In genomic region chr2:73176881-73177644, GRCh38 we compare ENCODE assay signal across 8 cellular contexts. TPM values are rescaled to one million over a fixed set of nuclear protein-coding genes. Genes with fewer than 3 reads are reported as not detected.
A peak's percentile ranks its signal among the peaks of the same experiment; 100 is the strongest.
DNase-seq lines count a peak whose midpoint lies in the region; ATAC-seq and TF ChIP-seq lines count a peak whose summit lies in the region.

No MANE protein-coding gene starts in this region.

- CTCF ChIA-PET in T-cell (lab: Charles Lee) = interaction anchor here (0.6 to 4.0 kb wide), 29 partner anchors 9 to 403 kb away, joined by 3 to 44 read pairs (median 7); partner anchors contain the start of genes EGR4 (in 1 of the 2), PRADC1 (in 1 of the 2) and SFXN5 (in 1 of the 2)

- intact Hi-C loops in left ventricle myocardium superior (cut with micrococcal nuclease) = no loop called here
- intact Hi-C loops in psoas muscle (cut with DNase I) = loop anchor here (2.0 to 10.0 kb wide), 3 partner anchors 184 to 402 kb away; no protein-coding TSS in a partner anchor

- POLR2A ChIA-PET in T-cell (lab: Charles Lee) = interaction anchor here in 1 of 2 donors (0.7 kb wide), 2 partner anchors 43 to 59 kb away, joined by 3 read pairs; no protein-coding TSS in a partner anchor

- H3K27ac Mint-ChIP-seq in T-cell = no peak overlapping the region

- H3K9me3 ChIP-seq in psoas muscle = no peaks in the 10 kb centered on the region

- peak overlapping the region; percentile 83 to 90 (median 86) for H3K4me3 Mint-ChIP-seq in T-cell

- DNase-seq in NCI-H128 (lab: John Stamatoyannopoulos, UW; ENCODE audit: unreplicated experiment) = peak; percentile 78
- DNase-seq in T-cell = peak; percentile 72 to 91 (median 85)
- DNase-seq in amniotic epithelial cell (ENCODE audit: low read depth) = peak; percentile 62
- peak; percentile 97 for DNase-seq in left ventricle myocardium superior
- peak; percentile 93 to 95 for DNase-seq in psoas muscle

- H3K27ac ChIP-seq in psoas muscle = peak overlapping the region; percentile 69
- H3K27ac ChIP-seq in urinary bladder (ENCODE audit: low read depth) = no peak overlapping the region

- H3K9me3 Mint-ChIP-seq in T-cell = no peaks in the 10 kb centered on the region

- WGBS in psoas muscle, 3 donors = 1 to 2% (median 1%) methylated on average over 50 to 56 of the region's 56 CpGs
- WGBS in urinary bladder = 1% methylated on average over 56 of the region's 56 CpGs

- peaks cover 28 to 44% of the 10 kb centered on the region in 2 donors for H3K27me3 Mint-ChIP-seq in T-cell

- H3K4me1 ChIP-seq in psoas muscle (peaks cover 13% of the 10 kb centered on the region), urinary bladder (ENCODE audit: insufficient read depth) (peaks cover 3% of the 10 kb centered on the region)

- H3K4me3 ChIP-seq in GM12875 (ENCODE audit: low read depth, low read length) (peak overlapping the region; percentile 40), psoas muscle (peak overlapping the region; percentile 75), urinary bladder (ENCODE audit: low read depth, low read length) (peak overlapping the region; percentile 50)

- H3K27me3 ChIP-seq in psoas muscle (ENCODE audit: insufficient read depth in 3 of 3, low read length in 2 of 3) = peaks cover 0 to 46% (median 8%) of the 10 kb centered on the region in 3 donors

- ATAC-seq in HG02763 (IDR thresholded peaks at IDR 0.05; ENCODE audit: unreplicated experiment) (peak; percentile 83), T-cell (replicated peaks in 1 of 4) (peak; percentile 84 to 96 (median 89)), left ventricle myocardium superior (peak; percentile 93), psoas muscle (peak; percentile 94 to 99 (median 97))

- no peaks in the 10 kb centered on the region for H3K36me3 ChIP-seq in psoas muscle (ENCODE audit: insufficient read depth in 1 of 2, low read depth in 1 of 2)
- H3K36me3 ChIP-seq in urinary bladder (ENCODE audit: insufficient read depth) = no peaks in the 10 kb centered on the region

- no peaks in the 10 kb centered on the region for H3K36me3 Mint-ChIP-seq in T-cell

- peaks cover 15 to 17% (median 15%) of the 10 kb centered on the region in 3 donors for H3K4me1 Mint-ChIP-seq in T-cell

- TF ChIP-seq CTCF in GM12875 (IDR thresholded peaks at IDR 0.05; ENCODE audit: borderline replicate concordance, insufficient read depth, low read depth, low read length) = peak; percentile 97
- peak; percentile 99 for TF ChIP-seq CTCF in psoas muscle (IDR thresholded peaks at IDR 0.05)

RNA-seq across cellular contexts. Expression of gene NOTO, which starts 25.3 kb away (rescaled TPM):
- total RNA-seq in T-cell (not detected), left ventricle myocardium superior (not detected), psoas muscle (not detected), urinary bladder (not detected)
- polyA plus RNA-seq in psoas muscle (not detected), urinary bladder (0.08 TPM)

RNA-seq across cellular contexts. Expression of gene SMYD5, which starts 37.0 kb away (rescaled TPM):
- total RNA-seq in T-cell (10 to 100 TPM; 38.2 to 56.9 (median 44.5) TPM), left ventricle myocardium superior (15.4 TPM), psoas muscle (10 to 100 TPM; 17.1 to 23.0 (median 19.7) TPM), urinary bladder (14.6 TPM)
- polyA plus RNA-seq in psoas muscle (10 to 100 TPM; 14.7 to 42.0 (median 28.4) TPM), urinary bladder (18.2 TPM)

RNA-seq across cellular contexts. Expression of gene PRADC1, which starts 56.0 kb away (rescaled TPM):
- total RNA-seq in T-cell (1 to 10 TPM; 6.1 to 9.9 (median 6.4) TPM), left ventricle myocardium superior (97.7 TPM), psoas muscle (10 to 100 TPM; 53.6 to 98.3 (median 63.7) TPM), urinary bladder (13.0 TPM)
- polyA plus RNA-seq in psoas muscle (100 to 1,000 TPM in 1 of 3 donors, 10 to 100 TPM in 2; 87.6 to 118 (median 99.9) TPM), urinary bladder (35.2 TPM)

RNA-seq across cellular contexts. Expression of gene CCT7, which starts 57.0 kb away (rescaled TPM):
- total RNA-seq in T-cell = 100 to 1,000 TPM; 120 to 210 (median 193) TPM
- 216 TPM for total RNA-seq in left ventricle myocardium superior
- 100 to 1,000 TPM; 249 to 280 (median 268) TPM for total RNA-seq in psoas muscle
- polyA plus RNA-seq in psoas muscle = 100 to 1,000 TPM; 255 to 316 (median 288) TPM
- 117 TPM for total RNA-seq in urinary bladder
- 178 TPM for polyA plus RNA-seq in urinary bladder
